Comparison of ENCODE assay signal across 8 cellular contexts in the genomic region with DNA sequence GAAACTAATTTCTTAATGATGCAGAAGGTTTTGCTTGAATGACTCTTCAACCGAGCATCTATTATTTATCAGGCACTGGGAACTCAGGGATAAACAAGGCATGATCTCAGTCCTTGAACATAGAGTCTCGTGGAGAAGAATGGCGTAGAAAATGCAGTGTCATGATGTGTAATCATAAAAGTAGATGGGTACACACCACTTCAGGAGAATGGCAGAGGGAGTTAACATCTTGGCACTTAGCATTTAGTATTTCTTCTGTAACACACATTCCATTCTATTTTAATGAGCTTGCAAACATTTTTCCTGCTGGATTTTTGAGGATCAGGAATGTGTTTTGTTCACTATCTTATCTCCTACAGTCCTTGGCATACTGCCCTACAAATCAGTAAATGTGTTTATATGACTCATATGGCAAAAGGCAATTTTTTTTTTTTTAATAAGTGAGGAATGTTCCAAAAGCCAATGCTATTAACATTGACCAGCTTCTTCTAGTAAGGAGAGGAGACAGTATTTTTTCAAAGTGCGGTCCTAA. TPM values are rescaled to one million over a fixed set of nuclear protein-coding genes. Genes with fewer than 3 reads are reported as not detected.
DNase-seq lines count a peak whose midpoint lies in the region; ATAC-seq lines count a peak whose summit lies in the region.

No MANE protein-coding gene starts in this region.

- H3K9me3 ChIP-seq in effector memory CD4-positive, alpha-beta T cell (ENCODE audit: control insufficient read depth, low read length), result no peaks in the 10 kb centered on the region

- H3K36me3 ChIP-seq in effector memory CD4-positive, alpha-beta T cell (ENCODE audit: control insufficient read depth, insufficient read depth, low read length), result no peaks in the 10 kb centered on the region

- no peaks in the 10 kb centered on the region for H3K27me3 ChIP-seq in effector memory CD4-positive, alpha-beta T cell (replicated peaks; ENCODE audit: control insufficient read depth, insufficient read depth, low read length, poor library complexity, severe bottlenecking)

- peak; percentile 8 for DNase-seq in GDM1 (lab: John Stamatoyannopoulos, UW)
- peak; percentile 98 for DNase-seq in NCI-H226
- DNase-seq in T47D (ENCODE audit: low read depth in 1 of 2, low spot score in 1 of 2), result peak; percentile 62 to 63
- DNase-seq in lung microvascular endothelial cell (ENCODE audit: low read depth in 2 of 2), result peak; percentile 94 to 97
- no peak for DNase-seq in ureter (ENCODE audit: low spot score)
- no peak for DNase-seq in effector memory CD4-positive, alpha-beta T cell
- DNase-seq in activated CD4-positive, alpha-beta T cell treated with anti-CD3 and anti-CD28 coated beads, Interleukin-2, amount 50 U/mL, for 4 hours, result no peak

- no peak overlapping the region for H3K4me3 ChIP-seq in effector memory CD4-positive, alpha-beta T cell (ENCODE audit: insufficient read depth, low read depth, low read length, poor library complexity, severe bottlenecking)

- in situ Hi-C loops in T47D (cut with HindIII; ENCODE audit: low pct_unique_long_range_greater_than_20kb, low sequenced_read_pairs), result no loop called here

- no peak overlapping the region for H3K27ac ChIP-seq in effector memory CD4-positive, alpha-beta T cell (ENCODE audit: insufficient read depth, low read length, poor library complexity, severe bottlenecking)

- H3K4me1 ChIP-seq in effector memory CD4-positive, alpha-beta T cell (ENCODE audit: control insufficient read depth, insufficient read depth, low read length, poor library complexity, severe bottlenecking), result peaks cover 14% of the 10 kb centered on the region

- no peak for ATAC-seq in HG03520 (IDR thresholded peaks at IDR 0.05; ENCODE audit: unreplicated experiment)

RNA-seq across cellular contexts. Expression of a gene that starts 3.8 kb away (rescaled TPM):
- total RNA-seq in lung microvascular endothelial cell, result 293 and 303 TPM in 2 replicates
- 45.5 TPM for total RNA-seq in ureter

Comparison
In these comparisons a context has a peak if more than half of its experiments do, and no peak if none do; other contexts are left out.
1. DNase-seq: peak in GDM1 (single experiment), NCI-H226 (single experiment), T47D (2 of 2) and lung microvascular endothelial cell (2 of 2); none in ureter (single experiment), effector memory CD4-positive, alpha-beta T cell (0 of 3) and activated CD4-positive, alpha-beta T cell treated with anti-CD3 and anti-CD28 coated beads, Interleukin-2, amount 50 U/mL, for 4 hours (0 of 2).